In the genomic region with DNA sequence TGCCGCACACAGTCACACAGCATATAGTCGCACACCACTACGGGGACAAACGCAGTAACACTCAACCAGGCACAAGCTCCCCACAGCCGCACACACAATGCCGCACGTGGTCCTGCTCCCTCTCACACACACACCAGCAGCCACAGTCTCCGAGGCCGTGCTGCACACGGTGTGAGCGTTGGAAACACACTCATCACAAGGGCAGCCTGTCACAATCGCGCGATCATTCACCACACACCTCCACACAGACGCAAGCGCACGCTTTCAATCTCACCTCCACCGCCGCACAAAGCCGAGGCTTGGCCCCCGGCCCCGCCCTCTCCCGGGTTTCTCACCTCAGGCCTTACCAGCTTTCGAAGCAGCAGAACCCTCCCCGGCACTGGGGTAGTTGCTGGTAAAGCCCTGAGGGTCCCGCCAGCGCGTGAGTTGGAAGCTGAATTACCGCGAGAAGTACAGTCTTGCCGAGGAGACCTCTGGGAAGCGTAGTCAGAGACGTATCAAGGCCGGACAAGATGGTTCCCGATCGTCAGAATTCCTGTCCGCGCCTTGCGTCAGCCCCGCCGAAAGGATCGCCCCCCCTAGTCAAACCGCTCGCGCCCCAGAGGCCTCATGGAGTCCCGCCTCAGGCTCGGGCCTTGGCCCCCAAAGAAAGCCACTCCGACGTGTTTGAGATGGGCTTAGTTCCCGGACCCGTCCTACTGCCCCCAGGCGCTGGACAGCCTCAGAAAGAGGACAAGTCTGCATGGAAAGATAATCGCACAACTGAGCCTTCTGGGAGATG, we compare ENCODE assay signal across 8 cellular contexts. TPM values are rescaled to one million over a fixed set of nuclear protein-coding genes. Genes with fewer than 3 reads are reported as not detected.
DNase-seq lines count a peak whose midpoint lies in the region; ATAC-seq and TF ChIP-seq lines count a peak whose summit lies in the region.

A gene (minus strand): TSS at position 423 of the 781 bp plus-strand sequence. CDS start 13,004 bp downstream, outside the sequence.

- ATAC-seq in natural killer cell treated with Interleukin-12 subunit alpha and Interleukin-12 subunit beta and Interleukin-15 and Interleukin-18, amount 100 ng/mL, for 72 hours, result peak; percentile 97 to 98

- peak within 1 kb of the TSS; percentile 96 to 99 for H3K27ac Mint-ChIP-seq in natural killer cell treated with Interleukin-12 subunit alpha and Interleukin-12 subunit beta and Interleukin-15 and Interleukin-18, amount 100 ng/mL, for 72 hours

- H3K9me3 Mint-ChIP-seq in natural killer cell treated with Interleukin-12 subunit alpha and Interleukin-12 subunit beta and Interleukin-15 and Interleukin-18, amount 100 ng/mL, for 72 hours, result peaks cover 6% of the 10 kb centered on the region

- peaks cover 17% of the 10 kb centered on the region for H3K36me3 Mint-ChIP-seq in natural killer cell treated with Interleukin-12 subunit alpha and Interleukin-12 subunit beta and Interleukin-15 and Interleukin-18, amount 100 ng/mL, for 72 hours

- CTCF ChIA-PET in RWPE1 (lab: Yijun Ruan, JAX), result interaction anchor here (0.6 kb wide), 1 partner anchor 848 kb away, joined by 4 read pairs; no protein-coding TSS in a partner anchor

- peak within 1 kb of the TSS; percentile 100 for H3K4me3 Mint-ChIP-seq in natural killer cell treated with Interleukin-12 subunit alpha and Interleukin-12 subunit beta and Interleukin-15 and Interleukin-18, amount 100 ng/mL, for 72 hours

- peak within 1 kb of the TSS; percentile 91 for H3K27ac ChIP-seq in RWPE1

- H3K27me3 Mint-ChIP-seq in natural killer cell treated with Interleukin-12 subunit alpha and Interleukin-12 subunit beta and Interleukin-15 and Interleukin-18, amount 100 ng/mL, for 72 hours, result no peaks in the 10 kb centered on the region

- peak within 1 kb of the TSS; percentile 83 for H3K4me3 ChIP-seq in LNCaP clone FGC (ENCODE audit: low read depth, low read length)
- H3K4me3 ChIP-seq in fibroblast of the aortic adventitia (ENCODE audit: low read depth, low read length), result peak within 1 kb of the TSS; percentile 100

- DNase-seq in EH (ENCODE audit: low read depth) (peak; percentile 96), GOT3 (lab: John Stamatoyannopoulos, UW) (peak; percentile 65), LNCaP clone FGC (ENCODE audit: low read depth) (peak; percentile 95), RWPE1 (ENCODE audit: low spot score) (peak; percentile 98), fibroblast of the aortic adventitia (ENCODE audit: low read depth) (peak; percentile 98)
- peak; percentile 97 for DNase-seq in activated effector memory CD4-positive, alpha-beta T cell treated with anti-CD3 and anti-CD28 coated beads, Interleukin-2, amount 50 U/mL, for 16 hours
- DNase-seq in natural killer cell treated with Interleukin-12 subunit alpha and Interleukin-12 subunit beta and Interleukin-15 and Interleukin-18, amount 100 ng/mL, for 72 hours (ENCODE audit: low spot score), result peak; percentile 94
- DNase-seq in stimulated activated naive CD4-positive, alpha-beta T cell treated with Interleukin-2 at 50 U/mL for 16 hours (lab: John Stamatoyannopoulos, UW), result peak; percentile 96

- TF ChIP-seq CTCF in LNCaP clone FGC (IDR thresholded peaks at IDR 0.05; ENCODE audit: control insufficient read depth, extremely low read depth, insufficient read depth) (no peak), RWPE1 (conservative IDR thresholded peaks at IDR 0.05; ENCODE audit: low read depth) (no peak), fibroblast of the aortic adventitia (IDR thresholded peaks at IDR 0.05; ENCODE audit: insufficient read depth, low read length) (peak; percentile 19)

- peaks cover 25 to 30% of the 10 kb centered on the region in 2 donors for H3K4me1 Mint-ChIP-seq in natural killer cell treated with Interleukin-12 subunit alpha and Interleukin-12 subunit beta and Interleukin-15 and Interleukin-18, amount 100 ng/mL, for 72 hours (ENCODE audit: low read depth in 2 of 2)

- POLR2A ChIA-PET in RWPE1 (lab: Yijun Ruan, JAX; ENCODE audit: low non-redundant PET), result interaction anchor here (0.5 to 1.4 kb wide), 2 partner anchors 36 to 39 kb away, joined by 3 to 5 read pairs; a partner anchor contains a TSS

RNA-seq across cellular contexts. Expression of the gene that starts here (rescaled TPM):
- total RNA-seq in fibroblast of the aortic adventitia (ENCODE audit: low replicate concordance), result 11.6 TPM in 2 replicates
- total RNA-seq in natural killer cell treated with Interleukin-12 subunit alpha and Interleukin-12 subunit beta and Interleukin-15 and Interleukin-18, amount 100 ng/mL, for 72 hours, result 1 to 10 TPM; 7.3 to 8.3 TPM

Comparison
In these comparisons a context has a peak if more than half of its experiments do, and no peak if none do; other contexts are left out.
1. Peak in every context shown above with its lines: DNase-seq, ATAC-seq, H3K4me3 ChIP-seq and H3K27ac ChIP-seq.